In genomic region chr11:94973099-94973968, GRCh38 we compare ENCODE assay signal across 8 cellular contexts. TPM values are rescaled to one million over a fixed set of nuclear protein-coding genes. Genes with fewer than 3 reads are reported as not detected.
DNase-seq lines count a peak whose midpoint lies in the region; ATAC-seq, FAIRE-seq and TF ChIP-seq lines count a peak whose summit lies in the region.

Gene CWC15, minus strand, starts transcription at chr11:94973556. Its CDS starts 1,371 bp downstream, at chr11:94972185.
Gene KDM4D, plus strand, starts transcription at chr11:94973709. Its CDS starts 23,664 bp downstream, at chr11:94997373.

- TF ChIP-seq CTCF in ascending aorta (IDR thresholded peaks at IDR 0.05) (no peak), psoas muscle (IDR thresholded peaks at IDR 0.05) (no peak)

- H3K27me3 ChIP-seq in ascending aorta (no peaks in the 10 kb centered on the region), right cardiac atrium (ENCODE audit: control insufficient read depth, insufficient read depth) (no peaks in the 10 kb centered on the region), psoas muscle (ENCODE audit: insufficient read depth in 3 of 3, low read length in 2 of 3) (no peaks in the 10 kb centered on the region)

- FAIRE-seq in urothelium cell line (lab: Jason Lieb, UNC), result no peak

- H3K9me3 ChIP-seq in ascending aorta, result no peaks in the 10 kb centered on the region
- H3K9me3 ChIP-seq in right cardiac atrium (ENCODE audit: control insufficient read depth, low read length), result no peaks in the 10 kb centered on the region
- H3K9me3 ChIP-seq in psoas muscle, result no peaks in the 10 kb centered on the region

- DNase-seq in NCI-H187 (lab: John Stamatoyannopoulos, UW), result peak; percentile 79 to 90
- peak; percentile 82 to 96 (median 91) for DNase-seq in T-helper 2 cell
- DNase-seq in ascending aorta (ENCODE audit: low spot score in 2 of 2), result peak; percentile 86 to 96
- DNase-seq in right cardiac atrium, result peak; percentile 96 to 97 (median 97)
- DNase-seq in psoas muscle, result peak; percentile 94 to 97
- DNase-seq in urothelium cell line (ENCODE audit: low spot score), result peak; percentile 97

- H3K4me1 ChIP-seq in ascending aorta (peaks cover 0 to 8% of the 10 kb centered on the region in 2 donors), right cardiac atrium (ENCODE audit: control insufficient read depth, insufficient read depth, low read length) (no peaks in the 10 kb centered on the region), psoas muscle (peaks cover 13% of the 10 kb centered on the region)

- H3K4me3 ChIP-seq in ascending aorta, result peak within 1 kb of the TSS; percentile 69 to 96
- peak within 1 kb of the TSS; percentile 97 for H3K4me3 ChIP-seq in right cardiac atrium (ENCODE audit: low read length)
- peak within 1 kb of the TSS; percentile 95 for H3K4me3 ChIP-seq in psoas muscle

- WGBS in right cardiac atrium, result under 1% methylated on average over 65 of the region's 66 CpGs
- WGBS in psoas muscle, 3 donors, result 0 to 1% (median 0%) methylated on average over 56 to 66 of the region's 66 CpGs

- intact Hi-C loops in ascending aorta (cut with DNase I), result loop anchor here (1.0 to 10.0 kb wide), 8 partner anchors 95 to 1419 kb away; partner anchors contain the start of genes AMOTL1, FAM76B, JRKL and SESN3
- intact Hi-C loops in right cardiac atrium (cut with DNase I), result no loop called here
- intact Hi-C loops in psoas muscle (cut with DNase I), result loop anchor here (5.0 to 10.0 kb wide), 5 partner anchors 91 to 819 kb away; partner anchors contain the start of genes SRSF8 (in 2 of the 2) and CEP57 (in 1 of the 2)

- peak within 1 kb of the TSS; percentile 76 to 82 for H3K27ac ChIP-seq in ascending aorta
- peak within 1 kb of the TSS; percentile 87 for H3K27ac ChIP-seq in right cardiac atrium (ENCODE audit: low read length)
- H3K27ac ChIP-seq in psoas muscle, result peak within 1 kb of the TSS; percentile 86

- H3K36me3 ChIP-seq in ascending aorta (peaks cover 31 to 32% of the 10 kb centered on the region in 2 donors), psoas muscle (ENCODE audit: insufficient read depth in 1 of 2, low read depth in 1 of 2) (peaks cover 9 to 39% of the 10 kb centered on the region in 2 donors)

- ATAC-seq in GM18502 (IDR thresholded peaks at IDR 0.05; ENCODE audit: poor library complexity, unreplicated experiment) (peak; percentile 100), HG02943 (IDR thresholded peaks at IDR 0.05; ENCODE audit: low read depth, unreplicated experiment) (peak; percentile 100), right cardiac atrium (peak; percentile 100), psoas muscle (peak; percentile 100)

RNA-seq across cellular contexts. Expression of gene CWC15, which starts in this region (rescaled TPM):
- total RNA-seq in ascending aorta (16.2 TPM), right cardiac atrium (10 to 100 TPM; 63.6 to 82.7 (median 67.0) TPM), psoas muscle (10 to 100 TPM; 81.4 to 91.6 (median 83.3) TPM)
- polyA plus RNA-seq in right cardiac atrium (75.3 TPM), psoas muscle (10 to 100 TPM; 71.4 to 89.7 (median 72.4) TPM)

RNA-seq across cellular contexts. Expression of gene KDM4D, which starts in this region (rescaled TPM):
- not detected for total RNA-seq in ascending aorta
- 1 to 10 TPM in 3 of 4 donors, under 1 TPM in 1; 0.64 to 1.3 (median 1.1) TPM for total RNA-seq in right cardiac atrium
- 0.79 TPM for polyA plus RNA-seq in right cardiac atrium
- total RNA-seq in psoas muscle, result under 1 TPM; 0.30 to 0.82 (median 0.53) TPM
- under 1 TPM; 0.15 to 0.91 (median 0.63) TPM for polyA plus RNA-seq in psoas muscle

Comparison
In these comparisons a context has a peak if more than half of its experiments do, and no peak if none do; other contexts are left out.
1. Peak in every context shown above with its lines: DNase-seq, ATAC-seq, H3K4me3 ChIP-seq and H3K27ac ChIP-seq.
2. intact Hi-C loops: an anchor here in ascending aorta (1.0 to 10.0 kb wide) and psoas muscle (5.0 to 10.0 kb wide); none called in right cardiac atrium.